ENCODE assay signal across 9 cellular contexts in the genomic region with DNA sequence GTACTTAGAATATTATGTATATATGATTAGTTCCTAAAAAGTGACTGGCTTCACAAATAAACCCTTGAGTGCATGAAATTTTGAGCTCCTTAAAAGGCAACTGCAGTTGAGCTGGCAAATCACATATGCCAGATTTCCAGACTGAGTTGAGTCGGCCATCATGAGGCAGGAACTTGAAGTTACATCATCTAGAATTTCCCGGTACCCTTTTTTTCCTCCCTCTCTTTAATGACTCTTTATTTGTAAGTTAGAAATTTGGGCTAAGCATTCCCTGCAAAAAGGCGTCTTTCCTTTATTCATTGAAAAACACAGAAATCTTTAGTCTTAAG.
DNase-seq lines count a peak whose midpoint lies in the region; ATAC-seq and TF ChIP-seq lines count a peak whose summit lies in the region.
"Had no signal": no experiment of that assay in that cellular context is flagged by ENCODE, and none has a peak within 500 bp of the region (broad histone marks: within the 10 kb centered on the region; RNA-seq: fewer than 3 reads in every experiment).

No MANE protein-coding gene starts in this region.

- H3K27ac ChIP-seq in HUES6 (ENCODE audit: low read depth, low read length) (peak overlapping the region; percentile 22; the same call in 1 of the 2 replicates), left lung (peak overlapping the region; percentile 84 to 86), thoracic aorta (peak overlapping the region; percentile 82 to 85), prostate gland (no peak overlapping the region)

- H3K4me3 Mint-ChIP-seq in brain: peak overlapping the region in 1 of 5 experiments; percentile 20

- intact Hi-C loops in left lung (cut with DNase I): no loop called here
- intact Hi-C loops in prostate gland (cut with DNase I): loop anchor here (5.0 kb wide), 2 partner anchors 65 to 165 kb away; a partner anchor contains a TSS

- H3K27me3 Mint-ChIP-seq in brain: no peaks in the 10 kb centered on the region

- peak overlapping the region; percentile 41 to 92 (median 90) for H3K27ac Mint-ChIP-seq in brain

- H3K9me3 ChIP-seq in HUES6 (ENCODE audit: control insufficient read depth, insufficient read depth, low read depth, low read length): peaks cover 12% of the 10 kb centered on the region; the same call in 1 of the 2 replicates
- H3K9me3 ChIP-seq in left lung: no peaks in the 10 kb centered on the region
- H3K9me3 ChIP-seq in thoracic aorta: no peaks in the 10 kb centered on the region
- no peaks in the 10 kb centered on the region for H3K9me3 ChIP-seq in prostate gland

- peaks cover 0 to 3% (median 0%) of the 10 kb centered on the region in 5 experiments for H3K9me3 Mint-ChIP-seq in brain

- peaks cover 66% of the 10 kb centered on the region for H3K4me1 Mint-ChIP-seq in brain

- TF ChIP-seq CTCF in brain (conservative IDR thresholded peaks at IDR 0.05) (no peak), left lung (IDR thresholded peaks at IDR 0.05) (no peak), thoracic aorta (IDR thresholded peaks at IDR 0.05) (no peak), prostate gland (IDR thresholded peaks at IDR 0.05) (no peak)

- H3K9ac ChIP-seq in HUES6 (ENCODE audit: low read length): no peak overlapping the region

- peaks cover 33% of the 10 kb centered on the region for H3K4me1 ChIP-seq in HUES6 (ENCODE audit: control insufficient read depth, insufficient read depth, low read length)
- peaks cover 35 to 60% of the 10 kb centered on the region in 2 donors for H3K4me1 ChIP-seq in left lung
- H3K4me1 ChIP-seq in thoracic aorta (ENCODE audit: control insufficient read depth in 1 of 2, low read depth in 2 of 2): peaks cover 41 to 66% of the 10 kb centered on the region in 2 donors
- H3K4me1 ChIP-seq in prostate gland (replicated peaks): peaks cover 25% of the 10 kb centered on the region

- DNase-seq in left lung (no peak), thoracic aorta (ENCODE audit: low spot score) (no peak), prostate gland (ENCODE audit: low spot score) (no peak)
- DNase-seq in stimulated activated CD4-positive, alpha-beta T cell treated with anti-CD3 and anti-CD28 coated beads, Interleukin-4, amount 100 ng/mL, for 24 hours: no peak
- DNase-seq: NCI-H1092 treated with DMSO at 0.1 percent for 48 hours; stimulated activated naive CD4-positive, alpha-beta T cell treated with Interleukin-2 at 50 U/mL for 16 hours had no signal

- ATAC-seq in left lung (peak; percentile 34), thoracic aorta (ENCODE audit: insufficient number of reproducible peaks, low FRiP score, low read depth) (peak; percentile 85), GM19395 (IDR thresholded peaks at IDR 0.05; ENCODE audit: unreplicated experiment) (no peak)

- H3K27me3 ChIP-seq in HUES6 (ENCODE audit: control insufficient read depth, insufficient read depth, low read length) (no peaks in the 10 kb centered on the region), left lung (no peaks in the 10 kb centered on the region), thoracic aorta (replicated peaks; ENCODE audit: insufficient read depth) (no peaks in the 10 kb centered on the region), prostate gland (replicated peaks; ENCODE audit: insufficient read depth) (no peaks in the 10 kb centered on the region)

- H3K36me3 ChIP-seq in HUES6 (ENCODE audit: control insufficient read depth, insufficient read depth, low read length): peaks cover 12% of the 10 kb centered on the region; the same call in 1 of the 2 replicates
- no peaks in the 10 kb centered on the region for H3K36me3 ChIP-seq in left lung
- no peaks in the 10 kb centered on the region for H3K36me3 ChIP-seq in thoracic aorta
- no peaks in the 10 kb centered on the region for H3K36me3 ChIP-seq in prostate gland

- H3K36me3 Mint-ChIP-seq in brain: peaks cover 24% of the 10 kb centered on the region

- no peak overlapping the region for H3K4me3 ChIP-seq in HUES6 (ENCODE audit: low read depth, low read length)
- H3K4me3 ChIP-seq in left lung: no peak overlapping the region
- peak overlapping the region; percentile 24 for H3K4me3 ChIP-seq in thoracic aorta
- no peak overlapping the region for H3K4me3 ChIP-seq in prostate gland

- TF ChIP-seq POLR2A in prostate gland (IDR thresholded peaks at IDR 0.05): no peak

- WGBS in prostate gland: 50% methylated on average over 3 of the region's 3 CpGs

Comparison
In these comparisons a context has a peak if more than half of its experiments do, and no peak if none do; other contexts are left out.
1. H3K27ac ChIP-seq: peak in HUES6 (single experiment), left lung (2 of 2) and thoracic aorta (2 of 2); none in prostate gland (0 of 2).